In genomic region chr4:137454767-137455166, GRCh38 we compare ENCODE assay signal across 1 cellular context.
TF ChIP-seq lines count a peak whose summit lies in the region.

No MANE protein-coding gene starts in this region.

TF ChIP-seq in WTC11, 78 proteins besides CTCF, POLR2A, EP300 and RAD21 (continued from another document):
- TF ChIP-seq, protein P1, sequence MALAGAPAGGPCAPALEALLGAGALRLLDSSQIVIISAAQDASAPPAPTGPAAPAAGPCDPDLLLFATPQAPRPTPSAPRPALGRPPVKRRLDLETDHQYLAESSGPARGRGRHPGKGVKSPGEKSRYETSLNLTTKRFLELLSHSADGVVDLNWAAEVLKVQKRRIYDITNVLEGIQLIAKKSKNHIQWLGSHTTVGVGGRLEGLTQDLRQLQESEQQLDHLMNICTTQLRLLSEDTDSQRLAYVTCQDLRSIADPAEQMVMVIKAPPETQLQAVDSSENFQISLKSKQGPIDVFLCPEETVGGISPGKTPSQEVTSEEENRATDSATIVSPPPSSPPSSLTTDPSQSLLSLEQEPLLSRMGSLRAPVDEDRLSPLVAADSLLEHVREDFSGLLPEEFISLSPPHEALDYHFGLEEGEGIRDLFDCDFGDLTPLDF (CRISPR knock-in tag; IDR thresholded peaks at IDR 0.05): no peak
- TF ChIP-seq, protein P2, sequence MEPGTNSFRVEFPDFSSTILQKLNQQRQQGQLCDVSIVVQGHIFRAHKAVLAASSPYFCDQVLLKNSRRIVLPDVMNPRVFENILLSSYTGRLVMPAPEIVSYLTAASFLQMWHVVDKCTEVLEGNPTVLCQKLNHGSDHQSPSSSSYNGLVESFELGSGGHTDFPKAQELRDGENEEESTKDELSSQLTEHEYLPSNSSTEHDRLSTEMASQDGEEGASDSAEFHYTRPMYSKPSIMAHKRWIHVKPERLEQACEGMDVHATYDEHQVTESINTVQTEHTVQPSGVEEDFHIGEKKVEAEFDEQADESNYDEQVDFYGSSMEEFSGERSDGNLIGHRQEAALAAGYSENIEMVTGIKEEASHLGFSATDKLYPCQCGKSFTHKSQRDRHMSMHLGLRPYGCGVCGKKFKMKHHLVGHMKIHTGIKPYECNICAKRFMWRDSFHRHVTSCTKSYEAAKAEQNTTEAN (CRISPR knock-in tag; IDR thresholded peaks at IDR 0.05): no peak
- TF ChIP-seq NR1H2 (CRISPR knock-in tag; IDR thresholded peaks at IDR 0.05) (no peak), PREB (CRISPR knock-in tag; IDR thresholded peaks at IDR 0.05; ENCODE audit: borderline replicate concordance) (no peak), ZNF396 (CRISPR knock-in tag; IDR thresholded peaks at IDR 0.05; ENCODE audit: borderline replicate concordance) (no peak), ZSCAN18 (CRISPR knock-in tag; IDR thresholded peaks at IDR 0.05) (no peak)
